ENCODE assay signal across 1 cellular context in genomic region chr3:71140477-71140876, GRCh38.
TF ChIP-seq lines count a peak whose summit lies in the region.

No MANE protein-coding gene starts in this region.

TF ChIP-seq in K562, 482 proteins besides CTCF, POLR2A, EP300 and RAD21 (continued from another document):
- TF ChIP-seq ZNF318 (IDR thresholded peaks at IDR 0.05; ENCODE audit: borderline replicate concordance in 1 of 2, low read depth in 1 of 2) (no peak), BCOR (IDR thresholded peaks at IDR 0.05) (peak; percentile 70), ID3 (CRISPR knock-in tag; IDR thresholded peaks at IDR 0.05) (no peak), ID3 (tag; IDR thresholded peaks at IDR 0.05) (no peak), SMARCA5 (IDR thresholded peaks at IDR 0.05) (0 out of 2 replicates have a peak, but pooled peaks have one; percentile 39), TBL1XR1 (IDR thresholded peaks at IDR 0.05; ENCODE audit: low read length in 2 of 2) (no peak), NCOA4 (IDR thresholded peaks at IDR 0.05; ENCODE audit: partially characterized antibody) (no peak), KDM1A (IDR thresholded peaks at IDR 0.05) (peak; percentile 35 to 38; a peak in 2 of 4 replicates), ZNF239 (CRISPR knock-in tag; IDR thresholded peaks at IDR 0.05) (no peak), ILF3 (IDR thresholded peaks at IDR 0.05; ENCODE audit: borderline replicate concordance) (no peak), ZBTB49 (CRISPR knock-in tag; IDR thresholded peaks at IDR 0.05; ENCODE audit: borderline replicate concordance) (no peak), BHLHE40 (IDR thresholded peaks at IDR 0.05; ENCODE audit: low read length) (no peak), NCOA2 (IDR thresholded peaks at IDR 0.05; ENCODE audit: partially characterized antibody in 2 of 2) (no peak), HDAC2 (IDR thresholded peaks at IDR 0.05) (0 out of 2 replicates have a peak, but pooled peaks have one; percentile 41)
